Comparison of ENCODE assay signal across 8 cellular contexts in genomic region chr19:36688058-36688457, GRCh38. TPM values are rescaled to one million over a fixed set of nuclear protein-coding genes. Genes with fewer than 3 reads are reported as not detected.
DNase-seq lines count a peak whose midpoint lies in the region; ATAC-seq, FAIRE-seq and TF ChIP-seq lines count a peak whose summit lies in the region.

No MANE protein-coding gene starts in this region.

- ATAC-seq in lower lobe of right lung, result no peak
- ATAC-seq in upper lobe of right lung, result no peak
- ATAC-seq in HG03442 (IDR thresholded peaks at IDR 0.05; ENCODE audit: unreplicated experiment), result no peak
- no peak for ATAC-seq in GM18909 (IDR thresholded peaks at IDR 0.05; ENCODE audit: poor library complexity, unreplicated experiment)

- intact Hi-C loops in lower lobe of right lung (cut with DNase I) (no loop called here), upper lobe of right lung (cut with DNase I) (no loop called here)

- DNase-seq in activated naive CD4-positive, alpha-beta T cell treated with anti-CD3 and anti-CD28 coated beads, Interleukin-2, amount 50 U/mL, for 16 hours, result no peak
- DNase-seq in astrocyte (ENCODE audit: low read depth), result no peak
- no peak for DNase-seq in lower lobe of right lung
- DNase-seq in upper lobe of right lung, result no peak
- no peak for DNase-seq in KBM-7

- H3K9me3 Mint-ChIP-seq in activated naive CD4-positive, alpha-beta T cell treated with anti-CD3 and anti-CD28 coated beads, Interleukin-2, amount 50 U/mL, for 24 hours, result peaks cover 16% of the 10 kb centered on the region
- peaks cover 17% of the 10 kb centered on the region for H3K9me3 Mint-ChIP-seq in astrocyte (ENCODE audit: unreplicated experiment)

- H3K27ac ChIP-seq in astrocyte (ENCODE audit: low read depth, low read length) (peak overlapping the region; percentile 32), lower lobe of right lung (peak overlapping the region; percentile 79), upper lobe of right lung (peak overlapping the region; percentile 80)

- H3K4me1 ChIP-seq in astrocyte (ENCODE audit: insufficient read depth, low read length), result peaks cover 12% of the 10 kb centered on the region
- peaks cover 14% of the 10 kb centered on the region for H3K4me1 ChIP-seq in lower lobe of right lung
- peaks cover 12% of the 10 kb centered on the region for H3K4me1 ChIP-seq in upper lobe of right lung

- no peaks in the 10 kb centered on the region for H3K27me3 Mint-ChIP-seq in activated naive CD4-positive, alpha-beta T cell treated with anti-CD3 and anti-CD28 coated beads, Interleukin-2, amount 50 U/mL, for 24 hours
- no peaks in the 10 kb centered on the region for H3K27me3 Mint-ChIP-seq in astrocyte (ENCODE audit: low read depth, unreplicated experiment)

- peaks cover 44% of the 10 kb centered on the region for H3K4me1 Mint-ChIP-seq in activated naive CD4-positive, alpha-beta T cell treated with anti-CD3 and anti-CD28 coated beads, Interleukin-2, amount 50 U/mL, for 24 hours
- peaks cover 6% of the 10 kb centered on the region for H3K4me1 Mint-ChIP-seq in astrocyte (ENCODE audit: low read depth, unreplicated experiment)

- H3K4me3 Mint-ChIP-seq in activated naive CD4-positive, alpha-beta T cell treated with anti-CD3 and anti-CD28 coated beads, Interleukin-2, amount 50 U/mL, for 24 hours, result peak overlapping the region; percentile 98
- H3K4me3 Mint-ChIP-seq in astrocyte (ENCODE audit: unreplicated experiment), result peak overlapping the region; percentile 97

- peaks cover 45% of the 10 kb centered on the region for H3K36me3 Mint-ChIP-seq in activated naive CD4-positive, alpha-beta T cell treated with anti-CD3 and anti-CD28 coated beads, Interleukin-2, amount 50 U/mL, for 24 hours
- peaks cover 37% of the 10 kb centered on the region for H3K36me3 Mint-ChIP-seq in astrocyte (ENCODE audit: low read depth, unreplicated experiment)

- H3K79me2 ChIP-seq in astrocyte (ENCODE audit: insufficient read depth, low read length), result peaks cover 44% of the 10 kb centered on the region

- peak overlapping the region; percentile 99 for H2AFZ ChIP-seq in astrocyte (ENCODE audit: low read depth, low read length)

- H3K9ac ChIP-seq in astrocyte (ENCODE audit: low read length), result peak overlapping the region; percentile 86

- FAIRE-seq in astrocyte (lab: Jason Lieb, UNC), result no peak

- H3K4me3 ChIP-seq in astrocyte (ENCODE audit: insufficient read depth, low read depth, low read length) (peak overlapping the region; percentile 82), lower lobe of right lung (peak overlapping the region; percentile 84), upper lobe of right lung (peak overlapping the region; percentile 90)

- TF ChIP-seq CTCF in astrocyte (IDR thresholded peaks at IDR 0.05; ENCODE audit: insufficient read depth, low read depth, low read length) (no peak), lower lobe of right lung (IDR thresholded peaks at IDR 0.05) (no peak), upper lobe of right lung (IDR thresholded peaks at IDR 0.05) (no peak)

- peak overlapping the region; percentile 97 for H3K27ac Mint-ChIP-seq in activated naive CD4-positive, alpha-beta T cell treated with anti-CD3 and anti-CD28 coated beads, Interleukin-2, amount 50 U/mL, for 24 hours
- H3K27ac Mint-ChIP-seq in astrocyte (ENCODE audit: unreplicated experiment), result peak overlapping the region; percentile 90

- H3K4me2 ChIP-seq in astrocyte (ENCODE audit: low read length), result peak overlapping the region; percentile 95

- H3K36me3 ChIP-seq in astrocyte (ENCODE audit: insufficient read depth, low read length) (peaks cover 19% of the 10 kb centered on the region), lower lobe of right lung (peaks cover 38% of the 10 kb centered on the region), upper lobe of right lung (peaks cover 32% of the 10 kb centered on the region)

- H4K20me1 ChIP-seq in astrocyte (ENCODE audit: insufficient read depth, low read length), result no peaks in the 10 kb centered on the region

- H3K27me3 ChIP-seq in astrocyte (ENCODE audit: insufficient read depth, low read length), result no peaks in the 10 kb centered on the region
- no peaks in the 10 kb centered on the region for H3K27me3 ChIP-seq in lower lobe of right lung (ENCODE audit: low read depth)
- no peaks in the 10 kb centered on the region for H3K27me3 ChIP-seq in upper lobe of right lung

- H3K9me3 ChIP-seq in astrocyte (ENCODE audit: insufficient read depth, low read depth, low read length), result peaks cover 10% of the 10 kb centered on the region
- peaks cover 21% of the 10 kb centered on the region for H3K9me3 ChIP-seq in lower lobe of right lung
- H3K9me3 ChIP-seq in upper lobe of right lung, result no peaks in the 10 kb centered on the region

- in situ Hi-C loops in KBM-7 (cut with MboI; ENCODE audit: low pct_unique_long_range_greater_than_20kb, low sequenced_read_pairs), result no loop called here

RNA-seq across cellular contexts. Expression of gene ZNF567, which starts 0.6 kb away (rescaled TPM):
- total RNA-seq in astrocyte, result 5.4 and 7.1 TPM in 2 replicates
- total RNA-seq in lower lobe of right lung, result 6.1 TPM
- 7.7 TPM for total RNA-seq in upper lobe of right lung

RNA-seq across cellular contexts. Expression of gene ZNF461, which starts 21.4 kb away (rescaled TPM):
- total RNA-seq in astrocyte (9.3 and 10.2 TPM in 2 replicates), lower lobe of right lung (7.5 TPM), upper lobe of right lung (7.1 TPM)
